19 cellular contexts compared by ENCODE assay signal in genomic region chr10:131056091-131056490, GRCh38.
A peak's percentile ranks its signal among the peaks of the same experiment; 100 is the strongest.
DNase-seq lines count a peak whose midpoint lies in the region; ATAC-seq and TF ChIP-seq lines count a peak whose summit lies in the region.
"Had no signal": no experiment of that assay in that cellular context is flagged by ENCODE, and none has a peak within 500 bp of the region (broad histone marks: within the 10 kb centered on the region; RNA-seq: fewer than 3 reads in every experiment).

No MANE protein-coding gene starts in this region.

- H3K27me3 Mint-ChIP-seq in activated CD8-positive, alpha-beta memory T cell treated with anti-CD3 and anti-CD28 coated beads, Interleukin-2, amount 10 ng/mL, durations not matched to agents 7 days and 5 days = no peaks in the 10 kb centered on the region
- H3K27me3 Mint-ChIP-seq in stimulated activated memory B cell treated with anti-CD40 and anti-IgM and Interleukin-4, amounts not matched to agents 10 μg/mL and 1 μg/mL and 100 μg/mL, for 72 hours = no peaks in the 10 kb centered on the region
- H3K27me3 Mint-ChIP-seq: B cell; CD4-positive, alpha-beta T cell had no signal

- CTCF ChIA-PET in activated CD8-positive, alpha-beta memory T cell treated with anti-CD3 and anti-CD28 coated beads, Interleukin-2, amount 10 ng/mL, durations not matched to agents 7 days and 5 days (lab: Charles Lee) = no interaction called here

- H3K4me3 Mint-ChIP-seq in activated CD8-positive, alpha-beta memory T cell treated with anti-CD3 and anti-CD28 coated beads, Interleukin-2, amount 10 ng/mL, durations not matched to agents 7 days and 5 days = no peak overlapping the region
- H3K4me3 Mint-ChIP-seq in stimulated activated memory B cell treated with anti-CD40 and anti-IgM and Interleukin-4, amounts not matched to agents 10 μg/mL and 1 μg/mL and 100 μg/mL, for 72 hours = no peak overlapping the region
- H3K4me3 Mint-ChIP-seq: B cell; CD4-positive, alpha-beta T cell; CD8-positive, alpha-beta T cell had no signal

- peak; percentile 8 for DNase-seq in activated CD8-positive, alpha-beta memory T cell treated with anti-CD3 and anti-CD28 coated beads, Interleukin-2, amount 50 U/mL, for 48 hours
- DNase-seq in activated CD8-positive, alpha-beta memory T cell treated with anti-CD3 and anti-CD28 coated beads, Interleukin-2, amount 10 ng/mL, durations not matched to agents 7 days and 5 days = no peak
- peak; percentile 45 for DNase-seq in coronary artery (ENCODE audit: low spot score)
- peak; percentile 31 for DNase-seq in left lobe of liver (ENCODE audit: low spot score)
- peak; percentile 23 for DNase-seq in upper lobe of right lung
- DNase-seq in cerebellum (ENCODE audit: low spot score) = no peak
- DNase-seq: AML-193; Caco-2; Calu3; CD4-positive, alpha-beta T cell; CD8-positive, alpha-beta T cell; DMS79 treated with DMSO at 0.1 percent for 48 hours; GF-D8 had no signal

- intact Hi-C loops in upper lobe of right lung (cut with DNase I) = no loop called here

- H3K9me3 Mint-ChIP-seq in activated CD8-positive, alpha-beta memory T cell treated with anti-CD3 and anti-CD28 coated beads, Interleukin-2, amount 10 ng/mL, durations not matched to agents 7 days and 5 days (ENCODE audit: low read depth) = no peaks in the 10 kb centered on the region
- H3K9me3 Mint-ChIP-seq in stimulated activated memory B cell treated with anti-CD40 and anti-IgM and Interleukin-4, amounts not matched to agents 10 μg/mL and 1 μg/mL and 100 μg/mL, for 72 hours = peaks cover 12% of the 10 kb centered on the region

- H3K36me3 ChIP-seq in upper lobe of right lung = no peaks in the 10 kb centered on the region
- H3K36me3 ChIP-seq: BLaER1 treated with 17β-estradiol and CSF1 and Interleukin-3, amounts not matched to agents 10 nM and 100 nM had no signal

- ATAC-seq in activated CD8-positive, alpha-beta memory T cell treated with anti-CD3 and anti-CD28 coated beads, Interleukin-2, amount 10 ng/mL, durations not matched to agents 7 days and 5 days = no peak
- ATAC-seq in left lobe of liver = no peak
- no peak for ATAC-seq in upper lobe of right lung
- no peak for ATAC-seq in stimulated activated memory B cell treated with anti-CD40 and anti-IgM and Interleukin-4, amounts not matched to agents 10 μg/mL and 1 μg/mL and 100 μg/mL, for 72 hours
- ATAC-seq: A549; CD8-positive, alpha-beta T cell had no signal

- H3K9me3 ChIP-seq in upper lobe of right lung = no peaks in the 10 kb centered on the region
- H3K9me3 ChIP-seq: A549, Caco-2 had no signal

- no peaks in the 10 kb centered on the region for H3K36me3 Mint-ChIP-seq in activated CD8-positive, alpha-beta memory T cell treated with anti-CD3 and anti-CD28 coated beads, Interleukin-2, amount 10 ng/mL, durations not matched to agents 7 days and 5 days
- H3K36me3 Mint-ChIP-seq in stimulated activated memory B cell treated with anti-CD40 and anti-IgM and Interleukin-4, amounts not matched to agents 10 μg/mL and 1 μg/mL and 100 μg/mL, for 72 hours = no peaks in the 10 kb centered on the region
- H3K36me3 Mint-ChIP-seq: CD8-positive, alpha-beta T cell had no signal

- no peak overlapping the region for H3K27ac ChIP-seq in coronary artery
- no peak overlapping the region for H3K27ac ChIP-seq in upper lobe of right lung
- H3K27ac ChIP-seq: 22Rv1; A549; BLaER1 treated with 17β-estradiol and CSF1 and Interleukin-3, amounts not matched to agents 10 nM and 100 nM; C4-2B had no signal

- H3K4me3 ChIP-seq in coronary artery = no peak overlapping the region
- H3K4me3 ChIP-seq in upper lobe of right lung = no peak overlapping the region
- H3K4me3 ChIP-seq: A549; BLaER1 treated with 17β-estradiol and CSF1 and Interleukin-3, amounts not matched to agents 10 nM and 100 nM had no signal

- no peaks in the 10 kb centered on the region for H3K27me3 ChIP-seq in upper lobe of right lung
- H3K27me3 ChIP-seq: BLaER1 treated with 17β-estradiol and CSF1 and Interleukin-3, amounts not matched to agents 10 nM and 100 nM had no signal

- no peak for TF ChIP-seq CTCF in coronary artery (IDR thresholded peaks at IDR 0.05)
- TF ChIP-seq CTCF in upper lobe of right lung (IDR thresholded peaks at IDR 0.05) = no peak

- H3K27ac Mint-ChIP-seq in activated CD8-positive, alpha-beta memory T cell treated with anti-CD3 and anti-CD28 coated beads, Interleukin-2, amount 10 ng/mL, durations not matched to agents 7 days and 5 days = no peak overlapping the region
- H3K27ac Mint-ChIP-seq in stimulated activated memory B cell treated with anti-CD40 and anti-IgM and Interleukin-4, amounts not matched to agents 10 μg/mL and 1 μg/mL and 100 μg/mL, for 72 hours = no peak overlapping the region
- H3K27ac Mint-ChIP-seq: B cell; CD4-positive, alpha-beta T cell; CD8-positive, alpha-beta T cell had no signal

- no peaks in the 10 kb centered on the region for H3K4me1 Mint-ChIP-seq in activated CD8-positive, alpha-beta memory T cell treated with anti-CD3 and anti-CD28 coated beads, Interleukin-2, amount 10 ng/mL, durations not matched to agents 7 days and 5 days
- H3K4me1 Mint-ChIP-seq in stimulated activated memory B cell treated with anti-CD40 and anti-IgM and Interleukin-4, amounts not matched to agents 10 μg/mL and 1 μg/mL and 100 μg/mL, for 72 hours = no peaks in the 10 kb centered on the region
- H3K4me1 Mint-ChIP-seq: B cell had no signal

- no peaks in the 10 kb centered on the region for H3K4me1 ChIP-seq in upper lobe of right lung
- H3K4me1 ChIP-seq: A549; BLaER1 treated with 17β-estradiol and CSF1 and Interleukin-3, amounts not matched to agents 10 nM and 100 nM; Caco-2 had no signal

Comparison
In these comparisons a context has a peak if more than half of its experiments do, and no peak if none do; other contexts are left out.
1. DNase-seq: peak in activated CD8-positive, alpha-beta memory T cell treated with anti-CD3 and anti-CD28 coated beads, Interleukin-2, amount 50 U/mL, for 48 hours (single experiment), coronary artery (single experiment), left lobe of liver (single experiment) and upper lobe of right lung (single experiment); none in activated CD8-positive, alpha-beta memory T cell treated with anti-CD3 and anti-CD28 coated beads, Interleukin-2, amount 10 ng/mL, durations not matched to agents 7 days and 5 days (single experiment) and cerebellum (single experiment).